31 cellular contexts compared by ENCODE assay signal in genomic region chr5:173902743-173903142, GRCh38. TPM values are rescaled to one million over a fixed set of nuclear protein-coding genes. Genes with fewer than 3 reads are reported as not detected.
DNase-seq lines count a peak whose midpoint lies in the region; ATAC-seq, FAIRE-seq and TF ChIP-seq lines count a peak whose summit lies in the region.
"Had no signal": no experiment of that assay in that cellular context is flagged by ENCODE, and none has a peak within 500 bp of the region (broad histone marks: within the 10 kb centered on the region; RNA-seq: fewer than 3 reads in every experiment).

No MANE protein-coding gene starts in this region.

- peaks cover 100% of the 10 kb centered on the region for H3K79me2 ChIP-seq in MM.1S (ENCODE audit: low read length)

- H3K9me3 Mint-ChIP-seq in stimulated activated memory B cell treated with anti-CD40 and anti-IgM and Interleukin-4, amounts not matched to agents 10 μg/mL and 1 μg/mL and 100 μg/mL, for 72 hours = no peaks in the 10 kb centered on the region
- H3K9me3 Mint-ChIP-seq: activated CD8-positive, alpha-beta T cell treated with anti-CD3 and anti-CD28 coated beads for 36 hours; activated naive CD4-positive, alpha-beta T cell treated with anti-CD3 and anti-CD28 coated beads, Interleukin-2, amount 50 U/mL, for 24 hours; activated T-helper 2 cell treated with anti-CD3 and anti-CD28 coated beads, Interferon-gamma antibody, Interleukin-2, Interleukin-4, amounts not matched to agents 10 μg/mL and 5 μg/mL and 100 μg/mL, durations not matched to agents 14 hours and 24 hours and 36 hours; central memory CD8-positive, alpha-beta T cell; stimulated activated effector memory CD8-positive, alpha-beta T cell treated with anti-CD3 and anti-CD28 coated beads, Interleukin-12 subunit alpha, Interleukin-12 subunit beta, amount 100 ng/mL, for 72 hours had no signal

- FAIRE-seq in HTR-8/SVneo (lab: Jason Lieb, UNC) = no peak
- FAIRE-seq: GM18507 had no signal

- H3K9ac ChIP-seq in MM.1S (ENCODE audit: low read length) (peak overlapping the region; percentile 55), colonic mucosa (ENCODE audit: low read depth in 2 of 2, low read length in 2 of 2) (no peak overlapping the region)
- H3K9ac ChIP-seq: BLaER1 treated with 17β-estradiol and CSF1 and Interleukin-3, amounts not matched to agents 10 nM and 100 nM had no signal

- H3K4me1 ChIP-seq in MM.1S (ENCODE audit: low read length) (peaks cover 78% of the 10 kb centered on the region), BE2C (peaks cover 7% of the 10 kb centered on the region), colonic mucosa (no peaks in the 10 kb centered on the region)
- H3K4me1 ChIP-seq: Caco-2, uterus had no signal

- peak overlapping the region; percentile 44 for H3K27ac Mint-ChIP-seq in stimulated activated memory B cell treated with anti-CD40 and anti-IgM and Interleukin-4, amounts not matched to agents 10 μg/mL and 1 μg/mL and 100 μg/mL, for 72 hours
- H3K27ac Mint-ChIP-seq: activated CD8-positive, alpha-beta T cell treated with anti-CD3 and anti-CD28 coated beads for 36 hours; activated naive CD4-positive, alpha-beta T cell treated with anti-CD3 and anti-CD28 coated beads, Interleukin-2, amount 50 U/mL, for 24 hours; activated T-helper 2 cell treated with anti-CD3 and anti-CD28 coated beads, Interferon-gamma antibody, Interleukin-2, Interleukin-4, amounts not matched to agents 10 μg/mL and 5 μg/mL and 100 μg/mL, durations not matched to agents 14 hours and 24 hours and 36 hours; stimulated activated effector memory CD8-positive, alpha-beta T cell treated with anti-CD3 and anti-CD28 coated beads, Interleukin-12 subunit alpha, Interleukin-12 subunit beta, amount 100 ng/mL, for 72 hours; T-helper 17 cell had no signal

- H3K36me3 Mint-ChIP-seq in stimulated activated memory B cell treated with anti-CD40 and anti-IgM and Interleukin-4, amounts not matched to agents 10 μg/mL and 1 μg/mL and 100 μg/mL, for 72 hours = peaks cover 18% of the 10 kb centered on the region
- H3K36me3 Mint-ChIP-seq: stimulated activated effector memory CD8-positive, alpha-beta T cell treated with anti-CD3 and anti-CD28 coated beads, Interleukin-12 subunit alpha, Interleukin-12 subunit beta, amount 100 ng/mL, for 72 hours had no signal

- intact Hi-C loops in dorsolateral prefrontal cortex (cut with DNase I) (no loop called here), colonic mucosa (cut with DNase I) (no loop called here)

- TF ChIP-seq CTCF in MM.1S (IDR thresholded peaks at IDR 0.05; ENCODE audit: low read length) = no peak
- no peak for TF ChIP-seq CTCF in VCaP (conservative IDR thresholded peaks at IDR 0.05)
- no peak for TF ChIP-seq CTCF in dorsolateral prefrontal cortex (IDR thresholded peaks at IDR 0.05 in 54 of 56, conservative IDR thresholded peaks at IDR 0.05 in 2 of 56; ENCODE audit: low read depth in 1 of 56, partially characterized antibody in 56 of 56)
- TF ChIP-seq CTCF in BE2C (IDR thresholded peaks at IDR 0.05; ENCODE audit: low read depth, low read length) = no peak
- no peak for TF ChIP-seq CTCF in colonic mucosa (IDR thresholded peaks at IDR 0.05)

- H3K4me3 ChIP-seq in MM.1S (ENCODE audit: low read length) = peak overlapping the region; percentile 36
- peak overlapping the region in 40 of 59 donors; percentile 2 to 99 (median 25) for H3K4me3 ChIP-seq in dorsolateral prefrontal cortex
- no peak overlapping the region for H3K4me3 ChIP-seq in BE2C (ENCODE audit: low read depth, low read length)
- H3K4me3 ChIP-seq in colonic mucosa = no peak overlapping the region
- H3K4me3 ChIP-seq: BLaER1 treated with 17β-estradiol and CSF1 and Interleukin-3, amounts not matched to agents 10 nM and 100 nM; esophagus squamous epithelium; HAP-1; uterus had no signal

- no peaks in the 10 kb centered on the region for H3K9me2 ChIP-seq in MM.1S (replicated peaks; ENCODE audit: insufficient read depth, low read length)

- H3K4me1 Mint-ChIP-seq in stimulated activated memory B cell treated with anti-CD40 and anti-IgM and Interleukin-4, amounts not matched to agents 10 μg/mL and 1 μg/mL and 100 μg/mL, for 72 hours = peaks cover 29% of the 10 kb centered on the region

- H3K9me3 ChIP-seq in MM.1S (replicated peaks; ENCODE audit: insufficient read depth, low read length) = no peaks in the 10 kb centered on the region
- H3K9me3 ChIP-seq in BE2C = no peaks in the 10 kb centered on the region
- H3K9me3 ChIP-seq in colonic mucosa = no peaks in the 10 kb centered on the region
- H3K9me3 ChIP-seq: BLaER1 treated with 17β-estradiol and CSF1 and Interleukin-3, amounts not matched to agents 10 nM and 100 nM; Caco-2; esophagus squamous epithelium; HAP-1; uterus had no signal

- H4K20me1 ChIP-seq in MM.1S (ENCODE audit: insufficient read depth, low read length) = no peaks in the 10 kb centered on the region; the same call in 1 of the 2 replicates

- H3K4me3 Mint-ChIP-seq in stimulated activated memory B cell treated with anti-CD40 and anti-IgM and Interleukin-4, amounts not matched to agents 10 μg/mL and 1 μg/mL and 100 μg/mL, for 72 hours = no peak overlapping the region
- H3K4me3 Mint-ChIP-seq: activated CD8-positive, alpha-beta T cell treated with anti-CD3 and anti-CD28 coated beads for 36 hours; activated naive CD4-positive, alpha-beta T cell treated with anti-CD3 and anti-CD28 coated beads, Interleukin-2, amount 50 U/mL, for 24 hours; central memory CD8-positive, alpha-beta T cell; stimulated activated effector memory CD8-positive, alpha-beta T cell treated with anti-CD3 and anti-CD28 coated beads, Interleukin-12 subunit alpha, Interleukin-12 subunit beta, amount 100 ng/mL, for 72 hours; T-helper 17 cell had no signal

- H3K4me2 ChIP-seq in MM.1S (ENCODE audit: low read depth, low read length) = peak overlapping the region; percentile 90

- peak; percentile 6 for DNase-seq in MM.1S
- DNase-seq in dorsolateral prefrontal cortex = no peak
- no peak for DNase-seq in BE2C
- no peak for DNase-seq in HTR-8/SVneo (ENCODE audit: insufficient read length, low spot score)
- DNase-seq in colonic mucosa = no peak
- no peak for DNase-seq in SKM-1 treated with dmso at 0.1 percent for 144 hours (lab: John Stamatoyannopoulos, UW; ENCODE audit: unreplicated experiment)
- DNase-seq: activated CD8-positive, alpha-beta T cell treated with anti-CD3 and anti-CD28 coated beads for 36 hours; Caco-2; DMS79 treated with DMSO at 0.1 percent for 48 hours; effector memory CD4-positive, alpha-beta T cell; esophagus squamous epithelium; foreskin melanocyte; Karpas-422; mammary epithelial cell; NCI-H524; posterior cingulate gyrus; stimulated activated CD4-positive, alpha-beta T cell treated with anti-CD3 and anti-CD28 coated beads, Interleukin-12 subunit alpha, Interleukin-12 subunit beta, amount 100 ng/mL, for 4 hours; stimulated activated CD4-positive, alpha-beta T cell treated with anti-CD3 and anti-CD28 coated beads, Interleukin-4, amount 100 ng/mL, for 1 hour; substantia nigra; T-helper 17 cell; uterus had no signal

- H3K27ac ChIP-seq in MM.1S (ENCODE audit: low read length) (peak overlapping the region; percentile 90), VCaP (peak overlapping the region; percentile 88), dorsolateral prefrontal cortex (peak overlapping the region in 55 of 59 donors; percentile 5 to 95 (median 68)), colonic mucosa (no peak overlapping the region)
- H3K27ac ChIP-seq: BLaER1 treated with 17β-estradiol and CSF1 and Interleukin-3, amounts not matched to agents 10 nM and 100 nM; esophagus squamous epithelium; uterus had no signal

- H3K27me3 ChIP-seq in MM.1S (replicated peaks; ENCODE audit: insufficient read depth, low read length) = no peaks in the 10 kb centered on the region
- no peaks in the 10 kb centered on the region for H3K27me3 ChIP-seq in dorsolateral prefrontal cortex
- H3K27me3 ChIP-seq in BE2C = no peaks in the 10 kb centered on the region
- H3K27me3 ChIP-seq in colonic mucosa = no peaks in the 10 kb centered on the region
- H3K27me3 ChIP-seq: BLaER1 treated with 17β-estradiol and CSF1 and Interleukin-3, amounts not matched to agents 10 nM and 100 nM; esophagus squamous epithelium; uterus had no signal

- H3K27me3 Mint-ChIP-seq in stimulated activated memory B cell treated with anti-CD40 and anti-IgM and Interleukin-4, amounts not matched to agents 10 μg/mL and 1 μg/mL and 100 μg/mL, for 72 hours = no peaks in the 10 kb centered on the region
- H3K27me3 Mint-ChIP-seq: activated CD8-positive, alpha-beta T cell treated with anti-CD3 and anti-CD28 coated beads for 36 hours; activated naive CD4-positive, alpha-beta T cell treated with anti-CD3 and anti-CD28 coated beads, Interleukin-2, amount 50 U/mL, for 24 hours; central memory CD8-positive, alpha-beta T cell; T-helper 17 cell had no signal

- peaks cover 76% of the 10 kb centered on the region for H3F3A ChIP-seq in MM.1S (ENCODE audit: insufficient read depth, low read length)

- H3K36me3 ChIP-seq in MM.1S (replicated peaks; ENCODE audit: insufficient read depth, low read length) = no peaks in the 10 kb centered on the region; the same call in 1 of the 2 replicates
- H3K36me3 ChIP-seq in BE2C = peaks cover 3% of the 10 kb centered on the region; the same call in 1 of the 2 replicates
- H3K36me3 ChIP-seq in colonic mucosa = no peaks in the 10 kb centered on the region
- H3K36me3 ChIP-seq: HAP-1, uterus had no signal

- H2AFZ ChIP-seq in MM.1S (ENCODE audit: low read length) = no peak overlapping the region

- no peak for ATAC-seq in stimulated activated memory B cell treated with anti-CD40 and anti-IgM and Interleukin-4, amounts not matched to agents 10 μg/mL and 1 μg/mL and 100 μg/mL, for 72 hours
- ATAC-seq: activated CD8-positive, alpha-beta T cell treated with anti-CD3 and anti-CD28 coated beads for 36 hours; sciatic nerve; stimulated activated effector memory CD8-positive, alpha-beta T cell treated with anti-CD3 and anti-CD28 coated beads, Interleukin-12 subunit alpha, Interleukin-12 subunit beta, amount 100 ng/mL, for 72 hours; T-helper 17 cell had no signal

RNA-seq across cellular contexts. Expression of gene CPEB4, which starts 14.6 kb away (rescaled TPM):
- total RNA-seq in dorsolateral prefrontal cortex = 100 to 1,000 TPM in 119 of 120 experiments, 10 to 100 TPM in 1; 95.3 to 182 (median 133) TPM
- 18.9 TPM for polyA plus RNA-seq in BE2C (2012; ENCODE audit: insufficient read depth, insufficient read length, low read depth)
- total RNA-seq in colonic mucosa = 10 to 100 TPM; 23.3 to 41.7 TPM

Comparison
In these comparisons a context has a peak if more than half of its experiments do, and no peak if none do; other contexts are left out.
1. H3K4me3 ChIP-seq: peak in MM.1S (single experiment) and dorsolateral prefrontal cortex (40 of 59); none in BE2C (single experiment) and colonic mucosa (single experiment).